ENCODE assay signal across 1 cellular context in genomic region chr3:80733522-80734176, GRCh38.
TF ChIP-seq lines count a peak whose summit lies in the region.

No MANE protein-coding gene starts in this region.

TF ChIP-seq in SK-N-SH, 30 proteins besides CTCF, POLR2A, EP300 and RAD21 (continued from another document):
- TF ChIP-seq IRF3 (IDR thresholded peaks at IDR 0.05; ENCODE audit: low read depth, low read length) (no peak), FOXJ3 (CRISPR knock-in tag; IDR thresholded peaks at IDR 0.05) (no peak), MXI1 (IDR thresholded peaks at IDR 0.05; ENCODE audit: low read depth, low read length) (no peak), JUND (IDR thresholded peaks at IDR 0.05) (no peak), PBX3 (IDR thresholded peaks at IDR 0.05) (no peak), NFIC (IDR thresholded peaks at IDR 0.05; ENCODE audit: borderline replicate concordance) (no peak), NRF1 (IDR thresholded peaks at IDR 0.05; ENCODE audit: low read depth, low read length) (no peak), TEAD4 (IDR thresholded peaks at IDR 0.05; ENCODE audit: borderline replicate concordance, insufficient read depth) (no peak), FOXM1 (IDR thresholded peaks at IDR 0.05; ENCODE audit: low read depth) (no peak), MEF2A (IDR thresholded peaks at IDR 0.05; ENCODE audit: borderline replicate concordance, low read depth) (no peak), USF2 (IDR thresholded peaks at IDR 0.05; ENCODE audit: borderline replicate concordance, low read depth, low read length) (no peak)
TF ChIP-seq in SK-N-SH: peak in this region for 0.
